Comparison of ENCODE assay signal across 17 cellular contexts in the genomic region with DNA sequence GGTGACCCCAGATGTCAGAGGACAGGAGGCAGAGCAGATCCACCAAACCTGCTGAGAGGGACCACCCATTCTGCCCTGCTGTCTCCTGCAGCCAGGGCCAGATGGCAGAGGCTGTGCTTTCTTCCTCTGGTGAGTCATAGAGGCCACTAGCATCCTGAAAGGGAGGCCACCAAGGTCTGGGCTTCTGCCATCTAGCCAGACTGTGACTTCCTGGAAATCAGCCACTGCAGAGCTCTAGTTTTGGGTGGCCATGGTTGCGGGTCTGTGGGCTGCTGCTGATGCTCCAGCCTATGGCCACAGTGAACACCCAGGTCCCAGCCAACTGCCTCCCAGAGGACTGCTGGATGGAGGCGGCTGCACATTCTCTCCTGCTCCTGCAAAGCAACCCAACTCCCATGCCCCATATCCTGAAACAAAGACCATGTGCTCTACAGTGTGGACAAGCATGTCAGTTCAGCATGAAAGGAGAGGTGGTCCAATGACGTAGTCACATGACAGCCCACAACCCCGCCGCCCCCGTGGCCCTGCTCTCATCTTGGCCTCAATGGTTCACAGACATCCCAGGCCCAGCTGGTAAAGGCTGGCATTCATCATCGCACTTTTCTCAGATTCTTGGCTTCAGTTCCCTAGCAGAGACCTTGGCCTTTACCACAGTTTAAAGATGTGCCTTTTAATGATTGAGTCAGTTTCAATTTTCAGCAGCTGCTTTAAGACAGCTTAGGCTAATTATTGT.
"Had no signal": no experiment of that assay in that cellular context is flagged by ENCODE, and none has a peak within 500 bp of the region (broad histone marks: within the 10 kb centered on the region; RNA-seq: fewer than 3 reads in every experiment).

No MANE protein-coding gene starts in this region.

- H3K27me3 ChIP-seq: sigmoid colon had no signal

- H3K27ac ChIP-seq: gastroesophageal sphincter, heart right ventricle, pancreas, sigmoid colon, thoracic aorta, WERI-Rb-1 had no signal

- ATAC-seq: activated naive CD4-positive, alpha-beta T cell treated with anti-CD3 and anti-CD28 coated beads, Interleukin-2, amount 50 U/mL, for 72 hours; gastroesophageal sphincter; naive thymus-derived CD4-positive, alpha-beta T cell; stimulated activated naive B cell treated with anti-CD40 and anti-IgM and Interleukin-4, amounts not matched to agents 10 μg/mL and 1 μg/mL and 100 μg/mL, for 72 hours had no signal

- H3K4me3 ChIP-seq: gastroesophageal sphincter, heart right ventricle, pancreas, sigmoid colon, thoracic aorta had no signal

- H3K36me3 Mint-ChIP-seq: immature natural killer cell; naive thymus-derived CD4-positive, alpha-beta T cell; stimulated activated naive B cell treated with anti-CD40 and anti-IgM and Interleukin-4, amounts not matched to agents 10 μg/mL and 1 μg/mL and 100 μg/mL, for 72 hours had no signal

- H3K4me3 Mint-ChIP-seq: immature natural killer cell; naive thymus-derived CD4-positive, alpha-beta T cell; stimulated activated naive B cell treated with anti-CD40 and anti-IgM and Interleukin-4, amounts not matched to agents 10 μg/mL and 1 μg/mL and 100 μg/mL, for 72 hours had no signal

- H3K27ac Mint-ChIP-seq: activated naive CD4-positive, alpha-beta T cell treated with anti-CD3 and anti-CD28 coated beads, Interleukin-2, amount 50 U/mL, for 72 hours; immature natural killer cell; naive thymus-derived CD4-positive, alpha-beta T cell; stimulated activated naive B cell treated with anti-CD40 and anti-IgM and Interleukin-4, amounts not matched to agents 10 μg/mL and 1 μg/mL and 100 μg/mL, for 72 hours had no signal

- DNase-seq: activated CD4-positive, alpha-beta T cell treated with anti-CD3 and anti-CD28 coated beads for 1 hour; activated CD4-positive, alpha-beta T cell treated with anti-CD3 and anti-CD28 coated beads, Interleukin-2, amount 50 U/mL, for 4 hours; activated gamma-delta T cell; effector CD4-positive, alpha-beta T cell; heart right ventricle; immature natural killer cell; mesenchymal stem cell; naive thymus-derived CD4-positive, alpha-beta T cell; pancreas; sigmoid colon; stimulated activated CD4-positive, alpha-beta T cell treated with anti-CD3 and anti-CD28 coated beads, Interleukin-4, amount 100 ng/mL, for 4 hours; stimulated activated naive B cell treated with anti-CD40 and anti-IgM and Interleukin-4, amounts not matched to agents 10 μg/mL and 1 μg/mL and 100 μg/mL, for 72 hours; T-helper 2 cell; WERI-Rb-1 had no signal

- H3K9me3 ChIP-seq: gastroesophageal sphincter, pancreas, sigmoid colon, thoracic aorta had no signal

- H3K36me3 ChIP-seq: gastroesophageal sphincter, heart right ventricle, pancreas, sigmoid colon, thoracic aorta, WERI-Rb-1 had no signal

- H3K4me1 Mint-ChIP-seq: immature natural killer cell; naive thymus-derived CD4-positive, alpha-beta T cell; stimulated activated naive B cell treated with anti-CD40 and anti-IgM and Interleukin-4, amounts not matched to agents 10 μg/mL and 1 μg/mL and 100 μg/mL, for 72 hours had no signal

- H3K4me1 ChIP-seq: pancreas had no signal
